ENCODE assay signal across 1 cellular context in the genomic region with DNA sequence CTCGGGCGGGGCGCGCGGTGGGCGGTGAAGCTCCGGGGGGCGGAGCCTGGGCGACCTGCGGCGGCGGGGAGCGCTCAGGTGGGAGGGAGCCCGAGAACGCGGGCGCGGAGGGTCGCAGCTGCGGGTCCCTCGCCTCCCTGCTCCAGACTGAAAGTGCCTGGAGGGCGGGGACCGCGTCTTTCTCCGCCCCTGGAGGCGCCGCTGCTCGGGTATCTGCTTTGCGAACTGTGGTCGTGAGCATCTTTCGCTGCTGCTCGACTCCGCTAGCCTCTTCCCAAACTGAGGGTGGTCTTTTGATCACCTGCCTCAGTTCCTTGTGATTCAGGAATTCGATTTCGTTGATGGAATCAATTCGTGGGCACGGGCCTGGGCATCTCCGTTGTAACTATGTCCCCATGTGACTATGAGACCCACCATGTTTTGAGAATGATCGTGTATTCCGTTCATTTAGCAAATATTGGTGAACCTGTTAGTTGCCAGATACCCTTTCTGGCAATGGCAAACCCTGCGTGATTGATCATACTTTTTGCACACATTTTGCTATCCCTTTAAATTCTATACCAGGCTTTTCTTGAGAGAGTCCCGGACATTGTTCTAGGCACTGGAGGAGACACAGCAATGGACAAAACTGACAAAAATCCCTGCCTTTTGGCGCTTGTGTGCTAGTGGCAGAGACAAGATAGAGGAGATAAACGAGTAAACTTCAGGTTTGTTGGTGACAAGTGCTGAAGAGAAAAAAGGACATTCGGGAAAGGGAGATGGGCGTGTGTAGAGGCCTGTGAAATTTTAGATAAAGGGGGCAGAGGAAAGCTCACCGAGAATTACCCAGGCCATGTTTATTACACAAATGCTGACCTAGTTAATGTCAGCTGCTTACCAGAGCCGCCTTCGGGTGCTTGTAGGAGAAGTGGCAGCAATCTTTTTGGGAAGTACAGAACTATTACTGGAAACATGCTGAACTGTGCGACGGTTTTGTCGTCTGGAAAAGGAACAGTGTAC.
A peak's percentile ranks its signal among the peaks of the same experiment; 100 is the strongest.
TF ChIP-seq lines count a peak whose summit lies in the region.

No MANE protein-coding gene starts in this region.

TF ChIP-seq in K562, 482 proteins besides CTCF, POLR2A, EP300 and RAD21 (continued from another document):
- TF ChIP-seq SP1 (CRISPR knock-in tag; IDR thresholded peaks at IDR 0.05) (peak; percentile 8; the same call in 1 of the 2 replicates), RBBP5 (IDR thresholded peaks at IDR 0.05; ENCODE audit: borderline replicate concordance, insufficient read depth, low read length, poor library complexity, severe bottlenecking) (peak; percentile 44), SETDB1 (IDR thresholded peaks at IDR 0.05; ENCODE audit: low read length) (no peak), CBX3 (IDR thresholded peaks at IDR 0.05; ENCODE audit: borderline replicate concordance in 1 of 2, low read length in 2 of 2) (no peak), ATF7 (IDR thresholded peaks at IDR 0.05) (no peak), CTBP1 (IDR thresholded peaks at IDR 0.05; ENCODE audit: borderline replicate concordance) (0 out of 2 replicates have a peak, but pooled peaks have one; percentile 9)
- TF ChIP-seq, protein P1, sequence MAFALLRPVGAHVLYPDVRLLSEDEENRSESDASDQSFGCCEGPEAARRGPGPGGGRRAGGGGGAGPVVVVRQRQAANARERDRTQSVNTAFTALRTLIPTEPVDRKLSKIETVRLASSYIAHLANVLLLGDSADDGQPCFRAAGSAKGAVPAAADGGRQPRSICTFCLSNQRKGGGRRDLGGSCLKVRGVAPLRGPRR (CRISPR knock-in tag; IDR thresholded peaks at IDR 0.05) = no peak
